19 cellular contexts compared by ENCODE assay signal in the genomic region with DNA sequence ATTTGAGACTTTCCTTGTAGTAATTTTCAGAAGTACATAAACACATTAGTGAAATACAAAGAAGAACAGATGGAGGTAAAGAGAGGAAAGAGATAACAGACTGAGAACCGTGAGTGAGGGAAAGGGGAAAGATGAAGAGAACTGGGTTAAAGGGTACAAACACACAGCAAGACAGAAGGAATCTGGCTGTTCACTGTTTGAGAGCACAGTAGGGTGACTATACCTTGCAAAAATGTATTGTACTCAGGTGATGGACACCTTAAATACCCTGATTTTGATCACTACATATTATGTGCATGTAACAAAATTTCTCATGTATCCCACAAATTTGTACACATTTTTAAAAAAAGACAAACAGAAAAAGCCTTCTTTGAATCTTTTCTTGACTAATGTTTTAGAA. TPM values are rescaled to one million over a fixed set of nuclear protein-coding genes. Genes with fewer than 3 reads are reported as not detected.
DNase-seq lines count a peak whose midpoint lies in the region; ATAC-seq and TF ChIP-seq lines count a peak whose summit lies in the region.
"Had no signal": no experiment of that assay in that cellular context is flagged by ENCODE, and none has a peak within 500 bp of the region (broad histone marks: within the 10 kb centered on the region; RNA-seq: fewer than 3 reads in every experiment).

No MANE protein-coding gene starts in this region.

- no peak overlapping the region for H3K27ac Mint-ChIP-seq in activated naive CD8-positive, alpha-beta T cell treated with anti-CD3 and anti-CD28 coated beads, Interleukin-2, amount 50 U/mL, for 24 hours
- H3K27ac Mint-ChIP-seq: activated naive CD4-positive, alpha-beta T cell treated with anti-CD3 and anti-CD28 coated beads, Interleukin-2, amount 50 U/mL, for 24 hours; brain; CD4-positive, alpha-beta T cell; natural killer cell; T-helper 2 cell treated with Interferon-gamma antibody and Interleukin-4, amounts not matched to agents 5 μg/mL and 100 μg/mL, for 36 hours had no signal

- H2AFZ ChIP-seq in osteoblast (ENCODE audit: low read length) = peak overlapping the region; percentile 26

- DNase-seq in AG10803 (ENCODE audit: low read depth) (no peak), HFF-Myc (ENCODE audit: extremely low read depth, low read depth) (no peak), choroid plexus epithelial cell (ENCODE audit: low read depth) (no peak), osteoblast (ENCODE audit: insufficient read length, low spot score, missing footprints) (no peak), HCEC 1CT (no peak), upper lobe of right lung (no peak)
- DNase-seq in activated naive CD8-positive, alpha-beta T cell treated with anti-CD3 and anti-CD28 coated beads, Interleukin-2, amount 50 U/mL, for 24 hours = no peak
- DNase-seq: activated CD4-positive, CD25-positive, alpha-beta regulatory T cell; activated T-cell treated with anti-CD3 and anti-CD28 coated beads, Interleukin-2, amount 50 U/mL, for 48 hours; CD4-positive, alpha-beta T cell; cortex of kidney; natural killer cell; NCI-H526 treated with DMSO at 0.1 percent for 48 hours; SHP77 treated with DMSO at 0.1 percent for 48 hours; stimulated activated CD4-positive, alpha-beta T cell treated with anti-CD3 and anti-CD28 coated beads, Interleukin-4, amount 100 ng/mL, for 4 hours had no signal

- H3K36me3 ChIP-seq in osteoblast (ENCODE audit: insufficient read depth, low read length) (no peaks in the 10 kb centered on the region), upper lobe of right lung (no peaks in the 10 kb centered on the region)

- peaks cover 42% of the 10 kb centered on the region for H3K27me3 Mint-ChIP-seq in activated naive CD8-positive, alpha-beta T cell treated with anti-CD3 and anti-CD28 coated beads, Interleukin-2, amount 50 U/mL, for 24 hours

- no peak for TF ChIP-seq CTCF in AG10803 (conservative IDR thresholded peaks at IDR 0.05; ENCODE audit: low read length)
- no peak for TF ChIP-seq CTCF in HFF-Myc (IDR thresholded peaks at IDR 0.05; ENCODE audit: low read depth, low read length, missing control alignments)
- TF ChIP-seq CTCF in choroid plexus epithelial cell (conservative IDR thresholded peaks at IDR 0.05; ENCODE audit: low read depth, low read length) = no peak
- TF ChIP-seq CTCF in osteoblast (IDR thresholded peaks at IDR 0.05; ENCODE audit: extremely low read depth, low read depth, low read length) = no peak
- no peak for TF ChIP-seq CTCF in upper lobe of right lung (IDR thresholded peaks at IDR 0.05)

- no peak for ATAC-seq in activated naive CD8-positive, alpha-beta T cell treated with anti-CD3 and anti-CD28 coated beads, Interleukin-2, amount 50 U/mL, for 24 hours
- ATAC-seq in GM18520 (IDR thresholded peaks at IDR 0.05; ENCODE audit: unreplicated experiment) (no peak), upper lobe of right lung (no peak)
- ATAC-seq: natural killer cell had no signal

- H3K9me3 ChIP-seq in osteoblast (ENCODE audit: low read depth, low read length) = no peaks in the 10 kb centered on the region
- H3K9me3 ChIP-seq in upper lobe of right lung = no peaks in the 10 kb centered on the region

- peak overlapping the region; percentile 60 for H3K4me2 ChIP-seq in osteoblast (ENCODE audit: insufficient read depth, low read length)

- H3K4me3 Mint-ChIP-seq in activated naive CD8-positive, alpha-beta T cell treated with anti-CD3 and anti-CD28 coated beads, Interleukin-2, amount 50 U/mL, for 24 hours = no peak overlapping the region
- H3K4me3 Mint-ChIP-seq: activated naive CD4-positive, alpha-beta T cell treated with anti-CD3 and anti-CD28 coated beads, Interleukin-2, amount 50 U/mL, for 24 hours; CD4-positive, alpha-beta T cell; natural killer cell; T-helper 2 cell treated with Interferon-gamma antibody and Interleukin-4, amounts not matched to agents 5 μg/mL and 100 μg/mL, for 36 hours had no signal

- H3K27ac ChIP-seq in osteoblast (ENCODE audit: low read depth, low read length) (no peak overlapping the region), upper lobe of right lung (no peak overlapping the region)

- H3K4me1 ChIP-seq in osteoblast (ENCODE audit: insufficient read depth, low read length) (no peaks in the 10 kb centered on the region), upper lobe of right lung (peaks cover 5% of the 10 kb centered on the region)

- H3K36me3 Mint-ChIP-seq in activated naive CD8-positive, alpha-beta T cell treated with anti-CD3 and anti-CD28 coated beads, Interleukin-2, amount 50 U/mL, for 24 hours (ENCODE audit: low read depth) = no peaks in the 10 kb centered on the region
- H3K36me3 Mint-ChIP-seq: activated naive CD4-positive, alpha-beta T cell treated with anti-CD3 and anti-CD28 coated beads, Interleukin-2, amount 50 U/mL, for 24 hours; brain; natural killer cell had no signal

- H4K20me1 ChIP-seq in osteoblast (ENCODE audit: insufficient read depth, low read length) = no peaks in the 10 kb centered on the region

- H3K4me1 Mint-ChIP-seq in activated naive CD8-positive, alpha-beta T cell treated with anti-CD3 and anti-CD28 coated beads, Interleukin-2, amount 50 U/mL, for 24 hours = peaks cover 4% of the 10 kb centered on the region
- H3K4me1 Mint-ChIP-seq: activated naive CD4-positive, alpha-beta T cell treated with anti-CD3 and anti-CD28 coated beads, Interleukin-2, amount 50 U/mL, for 24 hours; natural killer cell had no signal

- no peaks in the 10 kb centered on the region for H3K9me3 Mint-ChIP-seq in activated naive CD8-positive, alpha-beta T cell treated with anti-CD3 and anti-CD28 coated beads, Interleukin-2, amount 50 U/mL, for 24 hours
- H3K9me3 Mint-ChIP-seq: activated naive CD4-positive, alpha-beta T cell treated with anti-CD3 and anti-CD28 coated beads, Interleukin-2, amount 50 U/mL, for 24 hours; CD4-positive, alpha-beta T cell; natural killer cell; T-helper 2 cell treated with Interferon-gamma antibody and Interleukin-4, amounts not matched to agents 5 μg/mL and 100 μg/mL, for 36 hours had no signal

- H3K27me3 ChIP-seq in osteoblast (ENCODE audit: insufficient read depth, low read length) (peaks cover 23% of the 10 kb centered on the region), upper lobe of right lung (peaks cover 21% of the 10 kb centered on the region)

- peaks cover 3% of the 10 kb centered on the region for H3K79me2 ChIP-seq in osteoblast (ENCODE audit: insufficient read depth, low read length)

- H3K4me3 ChIP-seq in AG10803 (ENCODE audit: low read length) (peak overlapping the region; percentile 18), HFF-Myc (replicated peaks; ENCODE audit: low read depth, low read length) (peak overlapping the region; percentile 87), choroid plexus epithelial cell (ENCODE audit: low read depth, low read length) (peak overlapping the region; percentile 77), osteoblast (ENCODE audit: insufficient read depth, low read length) (no peak overlapping the region), upper lobe of right lung (no peak overlapping the region)

- intact Hi-C loops in upper lobe of right lung (cut with DNase I) = no loop called here

RNA-seq across cellular contexts. Expression of a gene that starts 2.7 kb away (rescaled TPM):
- total RNA-seq in osteoblast (under 0.01 and 0.59 TPM in 2 replicates), upper lobe of right lung (7.3 TPM)
- total RNA-seq: CD4-positive, alpha-beta T cell had no signal

Comparison
In these comparisons a context has a peak if more than half of its experiments do, and no peak if none do; other contexts are left out.
1. H3K4me3 ChIP-seq: peak in AG10803 (single experiment), HFF-Myc (single experiment) and choroid plexus epithelial cell (single experiment); none in osteoblast (single experiment) and upper lobe of right lung (single experiment).